Comparison of ENCODE assay signal across 20 cellular contexts in genomic region chr2:68248806-68249205, GRCh38. TPM values are rescaled to one million over a fixed set of nuclear protein-coding genes. Genes with fewer than 3 reads are reported as not detected.
DNase-seq lines count a peak whose midpoint lies in the region; ATAC-seq and TF ChIP-seq lines count a peak whose summit lies in the region.
"Had no signal": no experiment of that assay in that cellular context is flagged by ENCODE, and none has a peak within 500 bp of the region (broad histone marks: within the 10 kb centered on the region; RNA-seq: fewer than 3 reads in every experiment).

No MANE protein-coding gene starts in this region.

- no peaks in the 10 kb centered on the region for H3K9me3 ChIP-seq in BLaER1 treated with 17β-estradiol and CSF1 and Interleukin-3, amounts not matched to agents 10 nM and 100 nM (replicated peaks in 1 of 11)
- no peaks in the 10 kb centered on the region for H3K9me3 ChIP-seq in HEK293 (ENCODE audit: control insufficient read depth, insufficient read depth, low read depth, low read length)
- H3K9me3 ChIP-seq in naive thymus-derived CD4-positive, alpha-beta T cell (ENCODE audit: control insufficient read depth in 2 of 3, low read length in 3 of 3), result no peaks in the 10 kb centered on the region
- H3K9me3 ChIP-seq: Caco-2, heart right ventricle had no signal

- POLR2A ChIA-PET in HEK293 (lab: Yijun Ruan, JAX), result interaction anchor here (0.6 kb wide), 1 partner anchor 532 kb away, joined by 4 read pairs; no protein-coding TSS in a partner anchor
- POLR2A ChIA-PET in WTC11 (lab: Charles Lee), result no interaction called here
- POLR2A ChIA-PET in naive thymus-derived CD4-positive, alpha-beta T cell (lab: Charles Lee), result interaction anchor here (0.7 kb wide), 1 partner anchor 24 kb away, joined by 5 read pairs; no protein-coding TSS in a partner anchor

- H3K27ac ChIP-seq in BLaER1 treated with 17β-estradiol and CSF1 and Interleukin-3, amounts not matched to agents 10 nM and 100 nM, result peak overlapping the region in 1 of 11 experiments; percentile 97; a peak in 2 of 22 replicates
- H3K27ac ChIP-seq in HEK293 (ENCODE audit: extremely low read depth, low read depth, low read length), result no peak overlapping the region
- H3K27ac ChIP-seq in naive thymus-derived CD4-positive, alpha-beta T cell (ENCODE audit: low read depth, low read length), result peak overlapping the region; percentile 82

- TF ChIP-seq CTCF in HEK293 (tag by site-specific recombination; IDR thresholded peaks at IDR 0.05) (no peak), WTC11 (IDR thresholded peaks at IDR 0.05) (no peak)

- ATAC-seq in WTC11 (no peak), GM21390 (IDR thresholded peaks at IDR 0.05; ENCODE audit: unreplicated experiment) (no peak)
- ATAC-seq in naive thymus-derived CD4-positive, alpha-beta T cell, result no peak
- ATAC-seq in natural killer cell treated with Interleukin-12 subunit alpha and Interleukin-12 subunit beta and Interleukin-15 and Interleukin-18, amount 100 ng/mL, for 72 hours, result no peak
- ATAC-seq: effector memory CD8-positive, alpha-beta T cell; heart right ventricle had no signal

- peaks cover 14% of the 10 kb centered on the region for H3K4me1 Mint-ChIP-seq in WTC11
- H3K4me1 Mint-ChIP-seq in naive thymus-derived CD4-positive, alpha-beta T cell, result peaks cover 11 to 24% (median 20%) of the 10 kb centered on the region in 7 donors
- peaks cover 22 to 28% of the 10 kb centered on the region in 2 donors for H3K4me1 Mint-ChIP-seq in natural killer cell treated with Interleukin-12 subunit alpha and Interleukin-12 subunit beta and Interleukin-15 and Interleukin-18, amount 100 ng/mL, for 72 hours (ENCODE audit: low read depth in 2 of 2)

- H3K4me2 ChIP-seq in BLaER1 treated with 17β-estradiol and CSF1 and Interleukin-3, amounts not matched to agents 10 nM and 100 nM, result peak overlapping the region; percentile 43 to 94 (median 85)

- H3K9me3 Mint-ChIP-seq in WTC11, result no peaks in the 10 kb centered on the region
- peaks cover 0 to 6% (median 0%) of the 10 kb centered on the region in 11 donors for H3K9me3 Mint-ChIP-seq in naive thymus-derived CD4-positive, alpha-beta T cell
- no peaks in the 10 kb centered on the region for H3K9me3 Mint-ChIP-seq in natural killer cell treated with Interleukin-12 subunit alpha and Interleukin-12 subunit beta and Interleukin-15 and Interleukin-18, amount 100 ng/mL, for 72 hours
- H3K9me3 Mint-ChIP-seq: effector memory CD8-positive, alpha-beta T cell; IgD-negative memory B cell had no signal

- DNase-seq in WTC11 (ENCODE audit: low spot score) (no peak), RPMI8226 (no peak), H7 (no peak)
- no peak for DNase-seq in naive thymus-derived CD4-positive, alpha-beta T cell
- DNase-seq in natural killer cell treated with Interleukin-12 subunit alpha and Interleukin-12 subunit beta and Interleukin-15 and Interleukin-18, amount 100 ng/mL, for 72 hours (ENCODE audit: low spot score), result no peak
- DNase-seq: activated CD4-positive, alpha-beta T cell treated with anti-CD3 and anti-CD28 coated beads for 1 hour; activated effector memory CD4-positive, alpha-beta T cell treated with anti-CD3 and anti-CD28 coated beads, Interleukin-2, amount 50 U/mL, for 16 hours; anterior cingulate cortex; Caco-2; effector memory CD8-positive, alpha-beta T cell; heart right ventricle; NCI-H1092 treated with DMSO at 0.1 percent for 48 hours; NCI-H526; stimulated activated CD4-positive, alpha-beta T cell treated with anti-CD3 and anti-CD28 coated beads, Interleukin-4, amount 100 ng/mL, for 24 hours had no signal

- CTCF ChIA-PET in HEK293 (lab: Yijun Ruan, JAX) (interaction anchor here (0.7 kb wide), 1 partner anchor 127 kb away, joined by 3 read pairs; no protein-coding TSS in a partner anchor), WTC11 (lab: Charles Lee) (interaction anchor here (1.4 kb wide), 1 partner anchor 127 kb away, joined by 4 read pairs; no protein-coding TSS in a partner anchor)
- CTCF ChIA-PET in naive thymus-derived CD4-positive, alpha-beta T cell (lab: Charles Lee), result no interaction called here

- H3K27ac Mint-ChIP-seq in WTC11, result no peak overlapping the region; the same call in 1 of the 2 replicates
- no peak overlapping the region for H3K27ac Mint-ChIP-seq in naive thymus-derived CD4-positive, alpha-beta T cell
- no peak overlapping the region for H3K27ac Mint-ChIP-seq in natural killer cell treated with Interleukin-12 subunit alpha and Interleukin-12 subunit beta and Interleukin-15 and Interleukin-18, amount 100 ng/mL, for 72 hours

- peak overlapping the region; percentile 35 for H3K4me3 Mint-ChIP-seq in WTC11
- no peak overlapping the region for H3K4me3 Mint-ChIP-seq in naive thymus-derived CD4-positive, alpha-beta T cell
- H3K4me3 Mint-ChIP-seq in natural killer cell treated with Interleukin-12 subunit alpha and Interleukin-12 subunit beta and Interleukin-15 and Interleukin-18, amount 100 ng/mL, for 72 hours, result no peak overlapping the region

- no peaks in the 10 kb centered on the region for H3K27me3 ChIP-seq in BLaER1 treated with 17β-estradiol and CSF1 and Interleukin-3, amounts not matched to agents 10 nM and 100 nM
- H3K27me3 ChIP-seq in naive thymus-derived CD4-positive, alpha-beta T cell (ENCODE audit: control insufficient read depth in 2 of 2, insufficient read depth in 2 of 2, low read length in 2 of 2), result no peaks in the 10 kb centered on the region
- H3K27me3 ChIP-seq in H7 (ENCODE audit: control insufficient read depth, insufficient read depth, low read length), result no peaks in the 10 kb centered on the region
- H3K27me3 ChIP-seq: heart right ventricle had no signal

- peaks cover 6 to 34% (median 18%) of the 10 kb centered on the region in 11 experiments; a peak in 12 of 22 replicates for H3K36me3 ChIP-seq in BLaER1 treated with 17β-estradiol and CSF1 and Interleukin-3, amounts not matched to agents 10 nM and 100 nM
- H3K36me3 ChIP-seq in HEK293 (ENCODE audit: control insufficient read depth in 2 of 2, insufficient read depth in 1 of 2, low read length in 2 of 2) (peaks cover 0 to 3% of the 10 kb centered on the region in 2 experiments; a peak in 1 of 3 replicates), H7 (replicated peaks; ENCODE audit: control insufficient read depth, insufficient read depth, low read length) (no peaks in the 10 kb centered on the region; the same call in 1 of the 2 replicates)
- peaks cover 0 to 3% (median 2%) of the 10 kb centered on the region in 3 experiments for H3K36me3 ChIP-seq in naive thymus-derived CD4-positive, alpha-beta T cell (ENCODE audit: control insufficient read depth in 2 of 3, insufficient read depth in 3 of 3, low read length in 3 of 3)

- H3K36me3 Mint-ChIP-seq in WTC11, result peaks cover 7% of the 10 kb centered on the region
- peaks cover 0 to 11% (median 6%) of the 10 kb centered on the region in 5 donors for H3K36me3 Mint-ChIP-seq in naive thymus-derived CD4-positive, alpha-beta T cell
- H3K36me3 Mint-ChIP-seq in natural killer cell treated with Interleukin-12 subunit alpha and Interleukin-12 subunit beta and Interleukin-15 and Interleukin-18, amount 100 ng/mL, for 72 hours, result peaks cover 15% of the 10 kb centered on the region

- intact Hi-C loops in naive thymus-derived CD4-positive, alpha-beta T cell (cut with micrococcal nuclease), result no loop called here

- H3K9ac ChIP-seq in BLaER1 treated with 17β-estradiol and CSF1 and Interleukin-3, amounts not matched to agents 10 nM and 100 nM, result peak overlapping the region in 3 of 11 experiments; percentile 97 to 98 (median 98); a peak in 6 of 22 replicates

- H4K20me1 ChIP-seq in BLaER1 treated with 17β-estradiol and CSF1 and Interleukin-3, amounts not matched to agents 10 nM and 100 nM, result peaks cover 71 to 73% (median 71%) of the 10 kb centered on the region in 11 experiments

- peak overlapping the region in 1 of 10 experiments; percentile 89; a peak in 4 of 20 replicates for H3K4me3 ChIP-seq in BLaER1 treated with 17β-estradiol and CSF1 and Interleukin-3, amounts not matched to agents 10 nM and 100 nM
- no peak overlapping the region for H3K4me3 ChIP-seq in HEK293 (ENCODE audit: low read depth, low read length)
- H3K4me3 ChIP-seq in naive thymus-derived CD4-positive, alpha-beta T cell (ENCODE audit: low read length), result no peak overlapping the region
- H3K4me3 ChIP-seq in H7 (ENCODE audit: insufficient read depth, low read depth, low read length), result no peak overlapping the region
- H3K4me3 ChIP-seq: lung, skin epidermis had no signal

- H3K27me3 Mint-ChIP-seq in WTC11 (ENCODE audit: low read depth), result no peaks in the 10 kb centered on the region
- H3K27me3 Mint-ChIP-seq in naive thymus-derived CD4-positive, alpha-beta T cell, result peaks cover 0 to 2% (median 0%) of the 10 kb centered on the region in 5 donors
- H3K27me3 Mint-ChIP-seq in natural killer cell treated with Interleukin-12 subunit alpha and Interleukin-12 subunit beta and Interleukin-15 and Interleukin-18, amount 100 ng/mL, for 72 hours, result no peaks in the 10 kb centered on the region
- H3K27me3 Mint-ChIP-seq: effector memory CD8-positive, alpha-beta T cell; IgD-negative memory B cell had no signal

- peaks cover 37 to 64% (median 58%) of the 10 kb centered on the region in 10 experiments for H3K4me1 ChIP-seq in BLaER1 treated with 17β-estradiol and CSF1 and Interleukin-3, amounts not matched to agents 10 nM and 100 nM
- peaks cover 32% of the 10 kb centered on the region for H3K4me1 ChIP-seq in HEK293 (ENCODE audit: control insufficient read depth, insufficient read depth, low read length)
- peaks cover 59 to 67% of the 10 kb centered on the region in 2 donors for H3K4me1 ChIP-seq in naive thymus-derived CD4-positive, alpha-beta T cell (ENCODE audit: control insufficient read depth in 2 of 2, insufficient read depth in 2 of 2, low read length in 2 of 2)

TF ChIP-seq in HEK293, 187 proteins besides CTCF, POLR2A, EP300 and RAD21 (continues in another document):
- TF ChIP-seq SCRT2 (tag by site-specific recombination; IDR thresholded peaks at IDR 0.05) (peak; percentile 91), ZFP69B (tag by site-specific recombination; IDR thresholded peaks at IDR 0.05) (no peak)

TF ChIP-seq in WTC11, 78 proteins besides CTCF, POLR2A, EP300 and RAD21 (continues in another document):
- TF ChIP-seq NR3C1 (CRISPR knock-in tag; conservative IDR thresholded peaks at IDR 0.05; ENCODE audit: low read depth), result no peak

RNA-seq across cellular contexts. Expression of gene PPP3R1, which starts 3.5 kb away (rescaled TPM):
- total RNA-seq in WTC11 (2021), result 53.7 to 61.4 TPM (median 54.3 TPM) in 3 replicates
- 10 to 100 TPM; 54.1 to 78.2 (median 70.0) TPM for total RNA-seq in naive thymus-derived CD4-positive, alpha-beta T cell
- polyA plus RNA-seq in naive thymus-derived CD4-positive, alpha-beta T cell, result 1 to 10 TPM; 2.6 to 7.2 TPM
- 10 to 100 TPM; 85.9 to 90.7 TPM for total RNA-seq in natural killer cell treated with Interleukin-12 subunit alpha and Interleukin-12 subunit beta and Interleukin-15 and Interleukin-18, amount 100 ng/mL, for 72 hours
- total RNA-seq in H7 (2014; rRNA removed; shearing (Covaris generic)), result 20.1 and 24.1 TPM in 2 replicates
